In genomic region chr7:134891262-134892001, GRCh38 we compare ENCODE assay signal across 8 cellular contexts.
A peak's percentile ranks its signal among the peaks of the same experiment; 100 is the strongest.
DNase-seq lines count a peak whose midpoint lies in the region.

No MANE protein-coding gene starts in this region.

- peak; percentile 81 for DNase-seq in GM03348 (ENCODE audit: low spot score)
- DNase-seq in NCI-H69 (lab: John Stamatoyannopoulos, UW), result peak; percentile 69
- DNase-seq in cerebellum (ENCODE audit: low spot score), result peak; percentile 94
- peak; percentile 88 for DNase-seq in inferior parietal cortex (ENCODE audit: extremely low spot score)
- no peak for DNase-seq in germinal center (ENCODE audit: low spot score)
- DNase-seq in SIG-M5 (lab: John Stamatoyannopoulos, UW), result no peak
- DNase-seq in RPMI8226, result no peak

- peak overlapping the region; percentile 20 to 51 (median 34) for H3K4me3 ChIP-seq in skin epidermis

- H3K27ac ChIP-seq in skin epidermis, result peak overlapping the region in 20 of 21 experiments; percentile 5 to 82 (median 74)

Comparison
In these comparisons a context has a peak if more than half of its experiments do, and no peak if none do; other contexts are left out.
1. DNase-seq: peak in GM03348 (single experiment), NCI-H69 (single experiment), cerebellum (single experiment) and inferior parietal cortex (single experiment); none in germinal center (single experiment), SIG-M5 (single experiment) and RPMI8226 (single experiment).